8 cellular contexts compared by ENCODE assay signal in genomic region chr5:155260798-155261197, GRCh38.
DNase-seq lines count a peak whose midpoint lies in the region; ATAC-seq lines count a peak whose summit lies in the region.

No MANE protein-coding gene starts in this region.

- no peak overlapping the region for H3K27ac Mint-ChIP-seq in activated naive CD4-positive, alpha-beta T cell treated with anti-CD3 and anti-CD28 coated beads, Interleukin-2, amount 50 U/mL, for 72 hours

- H3K4me1 ChIP-seq in iPS DF 6.9 (ENCODE audit: control insufficient read depth, insufficient read depth, low read length) = peaks cover 3% of the 10 kb centered on the region; the same call in 1 of the 2 replicates

- no peaks in the 10 kb centered on the region for H3K9me3 ChIP-seq in iPS DF 6.9 (ENCODE audit: control insufficient read depth, insufficient read depth, low read length)

- H3K27me3 ChIP-seq in iPS DF 6.9 (ENCODE audit: control insufficient read depth, insufficient read depth, low read length) = no peaks in the 10 kb centered on the region

- no peaks in the 10 kb centered on the region for H3K36me3 ChIP-seq in iPS DF 6.9 (ENCODE audit: control insufficient read depth, insufficient read depth, low read length)

- peak; percentile 54 for DNase-seq in ELF-1 (ENCODE audit: low read depth, low spot score)
- DNase-seq in NCI-H774 (lab: John Stamatoyannopoulos, UW) = peak; percentile 4
- DNase-seq in iPS DF 6.9 (ENCODE audit: low read depth, low spot score) = peak; percentile 27
- DNase-seq in activated naive CD4-positive, alpha-beta T cell treated with anti-CD3 and anti-CD28 coated beads, Interleukin-2, amount 50 U/mL, for 72 hours (ENCODE audit: low spot score in 2 of 2) = no peak

- no CpG with 5 or more reads among the region's 3 CpGs for WGBS in iPS DF 6.9 (ENCODE audit: insufficient coverage, insufficient read length)

- no peak overlapping the region for H3K4me3 ChIP-seq in iPS DF 6.9 (ENCODE audit: low read length)

- H3K36me3 Mint-ChIP-seq in activated naive CD4-positive, alpha-beta T cell treated with anti-CD3 and anti-CD28 coated beads, Interleukin-2, amount 50 U/mL, for 72 hours = no peaks in the 10 kb centered on the region

- no peak overlapping the region for H3K27ac ChIP-seq in iPS DF 6.9 (ENCODE audit: low read length)

- ATAC-seq in HG03103 (IDR thresholded peaks at IDR 0.05; ENCODE audit: low read depth, unreplicated experiment) (peak; percentile 62), HG03045 (IDR thresholded peaks at IDR 0.05; ENCODE audit: unreplicated experiment) (no peak), HG03280 (IDR thresholded peaks at IDR 0.05; ENCODE audit: unreplicated experiment) (no peak), HG03565 (IDR thresholded peaks at IDR 0.05; ENCODE audit: unreplicated experiment) (no peak)
- ATAC-seq in activated naive CD4-positive, alpha-beta T cell treated with anti-CD3 and anti-CD28 coated beads, Interleukin-2, amount 50 U/mL, for 72 hours = no peak

- H3K9me3 Mint-ChIP-seq in activated naive CD4-positive, alpha-beta T cell treated with anti-CD3 and anti-CD28 coated beads, Interleukin-2, amount 50 U/mL, for 72 hours = no peaks in the 10 kb centered on the region

Comparison
In these comparisons a context has a peak if more than half of its experiments do, and no peak if none do; other contexts are left out.
1. DNase-seq: peak in ELF-1 (single experiment), NCI-H774 (single experiment) and iPS DF 6.9 (single experiment); none in activated naive CD4-positive, alpha-beta T cell treated with anti-CD3 and anti-CD28 coated beads, Interleukin-2, amount 50 U/mL, for 72 hours (0 of 2).